In the genomic region with DNA sequence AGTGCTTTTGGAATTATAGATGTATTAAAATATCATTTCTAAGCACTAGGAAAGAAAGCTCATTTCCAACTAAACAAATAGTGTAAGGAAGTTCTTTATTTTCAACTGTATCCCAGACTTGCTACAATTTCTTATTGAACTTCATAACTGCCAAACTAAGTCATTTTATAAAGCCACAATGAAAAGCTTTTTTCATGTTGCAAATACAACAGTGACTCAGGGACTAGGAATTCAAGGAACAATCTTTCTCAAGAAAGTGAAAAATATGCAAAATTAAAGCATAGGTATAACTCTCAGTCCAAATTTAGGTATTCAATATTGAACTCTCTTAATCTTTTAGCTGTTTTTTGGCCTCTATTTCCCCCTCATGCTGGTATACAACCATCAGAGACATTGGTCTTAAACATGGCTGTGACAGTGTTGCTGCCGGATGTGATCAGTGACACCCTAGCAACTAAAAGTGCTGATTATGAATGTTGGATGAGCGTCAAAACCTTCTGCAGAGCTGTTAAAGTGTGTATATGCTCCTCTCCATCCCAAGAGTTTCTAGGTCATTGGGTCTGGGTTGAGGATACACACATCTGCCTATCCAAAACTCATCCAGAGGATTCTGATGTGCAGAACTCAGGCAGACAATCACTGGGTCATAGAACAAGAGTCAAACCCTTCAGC, we compare ENCODE assay signal across 21 cellular contexts.
DNase-seq lines count a peak whose midpoint lies in the region; ATAC-seq and TF ChIP-seq lines count a peak whose summit lies in the region.
"Had no signal": no experiment of that assay in that cellular context is flagged by ENCODE, and none has a peak within 500 bp of the region (broad histone marks: within the 10 kb centered on the region; RNA-seq: fewer than 3 reads in every experiment).

No MANE protein-coding gene starts in this region.

- peaks cover 6% of the 10 kb centered on the region; the same call in 1 of the 2 replicates for H3K4me1 ChIP-seq in PC-3 (ENCODE audit: insufficient read depth, low read length)
- H3K4me1 ChIP-seq in fibroblast of lung (ENCODE audit: control insufficient read depth, extremely low read depth, insufficient read depth, low read length) = peaks cover 2% of the 10 kb centered on the region
- H3K4me1 ChIP-seq in gastroesophageal sphincter = peaks cover 0 to 29% (median 3%) of the 10 kb centered on the region in 3 donors
- H3K4me1 ChIP-seq: Caco-2, neural progenitor cell had no signal

- H3K4me1 Mint-ChIP-seq in osteocyte (ENCODE audit: unreplicated experiment) = peaks cover 29% of the 10 kb centered on the region
- H3K4me1 Mint-ChIP-seq in natural killer cell treated with Interleukin-12 subunit alpha and Interleukin-12 subunit beta and Interleukin-15 and Interleukin-18, amount 100 ng/mL, for 72 hours (ENCODE audit: low read depth in 2 of 2) = no peaks in the 10 kb centered on the region
- H3K4me1 Mint-ChIP-seq: neural progenitor cell had no signal

- ATAC-seq in PC-3 = peak; percentile 50
- no peak for ATAC-seq in HG03378 (IDR thresholded peaks at IDR 0.05; ENCODE audit: unreplicated experiment)
- no peak for ATAC-seq in gastroesophageal sphincter
- ATAC-seq in natural killer cell treated with Interleukin-12 subunit alpha and Interleukin-12 subunit beta and Interleukin-15 and Interleukin-18, amount 100 ng/mL, for 72 hours = no peak
- no peak for ATAC-seq in GM21825 (IDR thresholded peaks at IDR 0.05; ENCODE audit: unreplicated experiment)
- ATAC-seq: GM12878 had no signal

- H3K36me3 Mint-ChIP-seq in osteocyte (ENCODE audit: unreplicated experiment) = no peaks in the 10 kb centered on the region
- H3K36me3 Mint-ChIP-seq in natural killer cell treated with Interleukin-12 subunit alpha and Interleukin-12 subunit beta and Interleukin-15 and Interleukin-18, amount 100 ng/mL, for 72 hours = peaks cover 6% of the 10 kb centered on the region
- H3K36me3 Mint-ChIP-seq: neural progenitor cell had no signal

- CTCF ChIA-PET in PC-3 (lab: Charles Lee) = no interaction called here

- H3K27me3 Mint-ChIP-seq in osteocyte (ENCODE audit: unreplicated experiment) = no peaks in the 10 kb centered on the region
- H3K27me3 Mint-ChIP-seq in natural killer cell treated with Interleukin-12 subunit alpha and Interleukin-12 subunit beta and Interleukin-15 and Interleukin-18, amount 100 ng/mL, for 72 hours = no peaks in the 10 kb centered on the region

- TF ChIP-seq CTCF in PC-3 (conservative IDR thresholded peaks at IDR 0.05; ENCODE audit: low read depth, low read length) (no peak), fibroblast of lung (conservative IDR thresholded peaks at IDR 0.05 in 1 of 2, IDR thresholded peaks at IDR 0.05 in 1 of 2; ENCODE audit: low read depth in 1 of 2, low read length in 2 of 2) (no peak), osteocyte (IDR thresholded peaks at IDR 0.05) (no peak), gastroesophageal sphincter (IDR thresholded peaks at IDR 0.05) (no peak)

- no TSS peak for BruUV-seq in PC-3 (replicated peaks; lab: Mats Ljungman, UMichigan)

- no peaks in the 10 kb centered on the region for H3K27me3 ChIP-seq in PC-3 (ENCODE audit: low read length)
- no peaks in the 10 kb centered on the region for H3K27me3 ChIP-seq in fibroblast of lung (ENCODE audit: control insufficient read depth, insufficient read depth, low read length)
- H3K27me3 ChIP-seq in gastroesophageal sphincter = no peaks in the 10 kb centered on the region
- H3K27me3 ChIP-seq: neural progenitor cell had no signal

- DNase-seq in EH (ENCODE audit: low read depth) (peak; percentile 59), PC-3 (peak; percentile 48), fibroblast of lung (ENCODE audit: low read depth in 2 of 2) (peak; percentile 29 to 68), osteocyte (ENCODE audit: extremely low spot score, unreplicated experiment) (no peak)
- no peak for DNase-seq in natural killer cell treated with Interleukin-12 subunit alpha and Interleukin-12 subunit beta and Interleukin-15 and Interleukin-18, amount 100 ng/mL, for 72 hours (ENCODE audit: low spot score)
- DNase-seq: AML-193; Caco-2; cerebellar nuclear complex; glutamatergic neuron; NCI-H1694 treated with DMSO at 0.1 percent for 48 hours; NCI-H345; right cardiac atrium; stimulated activated CD4-positive, alpha-beta T cell treated with anti-CD3 and anti-CD28 coated beads, Interleukin-1b, Interleukin-23, amount 100 ng/mL, for 48 hours; T-helper 1 cell had no signal

- TF ChIP-seq POLR2A in gastroesophageal sphincter (IDR thresholded peaks at IDR 0.05) = no peak

- H3K9ac ChIP-seq in PC-3 (ENCODE audit: low read length) = no peak overlapping the region
- H3K9ac ChIP-seq in fibroblast of lung (ENCODE audit: insufficient read depth, low read length) = no peak overlapping the region
- H3K9ac ChIP-seq: neural progenitor cell had no signal

- 83 to 85% methylated on average over 2 of the region's 2 CpGs for WGBS in gastroesophageal sphincter (ENCODE audit: low coverage in 1 of 2), 2 donors

- H3K4me2 ChIP-seq in PC-3 (ENCODE audit: low read length) = peak overlapping the region; percentile 21; the same call in 1 of the 2 replicates
- H3K4me2 ChIP-seq in fibroblast of lung (ENCODE audit: extremely low read depth, insufficient read depth, low read length) = peak overlapping the region; percentile 13
- H3K4me2 ChIP-seq: neural progenitor cell had no signal

- no peaks in the 10 kb centered on the region for H3K36me3 ChIP-seq in PC-3 (ENCODE audit: low read depth, low read length)
- no peaks in the 10 kb centered on the region for H3K36me3 ChIP-seq in fibroblast of lung (ENCODE audit: control insufficient read depth, insufficient read depth, low read length)
- no peaks in the 10 kb centered on the region for H3K36me3 ChIP-seq in gastroesophageal sphincter
- H3K36me3 ChIP-seq: neural progenitor cell had no signal

- H3K79me2 ChIP-seq in PC-3 (ENCODE audit: low read length) (no peaks in the 10 kb centered on the region), fibroblast of lung (ENCODE audit: control insufficient read depth, insufficient read depth, low read length) (no peaks in the 10 kb centered on the region)

- H3K27ac ChIP-seq in PC-3 (ENCODE audit: low read length) (no peak overlapping the region), fibroblast of lung (ENCODE audit: insufficient read depth, low read length) (no peak overlapping the region), gastroesophageal sphincter (no peak overlapping the region)
- H3K27ac ChIP-seq: neural progenitor cell, VCaP had no signal

- no peak overlapping the region for H2AFZ ChIP-seq in PC-3 (ENCODE audit: low read length)
- no peak overlapping the region for H2AFZ ChIP-seq in fibroblast of lung (ENCODE audit: low read length)
- H2AFZ ChIP-seq: neural progenitor cell had no signal

- intact Hi-C loops in PC-3 (cut with micrococcal nuclease) = no loop called here

- POLR2A ChIA-PET in PC-3 (lab: Charles Lee; ENCODE audit: unreplicated experiment) = no interaction called here

- H3K4me3 Mint-ChIP-seq in osteocyte (ENCODE audit: unreplicated experiment) = no peak overlapping the region
- no peak overlapping the region for H3K4me3 Mint-ChIP-seq in natural killer cell treated with Interleukin-12 subunit alpha and Interleukin-12 subunit beta and Interleukin-15 and Interleukin-18, amount 100 ng/mL, for 72 hours
- H3K4me3 Mint-ChIP-seq: activated T-helper 1 cell treated with anti-CD3 and anti-CD28 coated beads, Interleukin-12 subunit alpha, Interleukin-12 subunit beta, Interleukin-2, Interleukin-4 antibody, amounts not matched to agents 30 ng/mL and 10 ng/mL and 1 ng/mL, durations not matched to agents 14 hours and 24 hours and 36 hours; neural progenitor cell had no signal

- no peak for TF ChIP-seq EP300 in gastroesophageal sphincter (IDR thresholded peaks at IDR 0.05)

- no peaks in the 10 kb centered on the region for H4K20me1 ChIP-seq in PC-3 (ENCODE audit: low read length)
- H4K20me1 ChIP-seq in fibroblast of lung (ENCODE audit: control insufficient read depth, extremely low read depth, insufficient read depth, low read length) = no peaks in the 10 kb centered on the region

- H3K4me3 ChIP-seq in PC-3 (ENCODE audit: low read length) (no peak overlapping the region), fibroblast of lung (replicated peaks in 1 of 4; ENCODE audit: control extremely low read depth in 1 of 4, insufficient read depth in 1 of 4, low read depth in 3 of 4, low read length in 4 of 4) (no peak overlapping the region), gastroesophageal sphincter (no peak overlapping the region)
- H3K4me3 ChIP-seq: GM12878, neural progenitor cell had no signal

- H3K9me3 ChIP-seq in PC-3 (ENCODE audit: low read length) = no peaks in the 10 kb centered on the region
- no peaks in the 10 kb centered on the region for H3K9me3 ChIP-seq in fibroblast of lung (ENCODE audit: control insufficient read depth, insufficient read depth, low read depth, low read length)
- no peaks in the 10 kb centered on the region for H3K9me3 ChIP-seq in gastroesophageal sphincter
- H3K9me3 ChIP-seq: Caco-2 had no signal

- no peaks in the 10 kb centered on the region for H3K9me2 ChIP-seq in PC-3 (replicated peaks; ENCODE audit: low read length)

- peaks cover 6% of the 10 kb centered on the region for H3K9me3 Mint-ChIP-seq in osteocyte (ENCODE audit: unreplicated experiment)
- peaks cover 16% of the 10 kb centered on the region for H3K9me3 Mint-ChIP-seq in natural killer cell treated with Interleukin-12 subunit alpha and Interleukin-12 subunit beta and Interleukin-15 and Interleukin-18, amount 100 ng/mL, for 72 hours
- H3K9me3 Mint-ChIP-seq: neural progenitor cell had no signal

- H3K27ac Mint-ChIP-seq in osteocyte (ENCODE audit: unreplicated experiment) = peak overlapping the region; percentile 76
- no peak overlapping the region for H3K27ac Mint-ChIP-seq in natural killer cell treated with Interleukin-12 subunit alpha and Interleukin-12 subunit beta and Interleukin-15 and Interleukin-18, amount 100 ng/mL, for 72 hours
- H3K27ac Mint-ChIP-seq: activated T-helper 1 cell treated with anti-CD3 and anti-CD28 coated beads, Interleukin-12 subunit alpha, Interleukin-12 subunit beta, Interleukin-2, Interleukin-4 antibody, amounts not matched to agents 30 ng/mL and 10 ng/mL and 1 ng/mL, durations not matched to agents 14 hours and 24 hours and 36 hours; neural progenitor cell had no signal

- H3F3A ChIP-seq in PC-3 (ENCODE audit: low read length, unreplicated experiment) = no peaks in the 10 kb centered on the region

Comparison
In these comparisons a context has a peak if more than half of its experiments do, and no peak if none do; other contexts are left out.
1. DNase-seq: peak in EH (single experiment), PC-3 (single experiment) and fibroblast of lung (2 of 2); none in osteocyte (single experiment) and natural killer cell treated with Interleukin-12 subunit alpha and Interleukin-12 subunit beta and Interleukin-15 and Interleukin-18, amount 100 ng/mL, for 72 hours (single experiment).